In the genomic region with DNA sequence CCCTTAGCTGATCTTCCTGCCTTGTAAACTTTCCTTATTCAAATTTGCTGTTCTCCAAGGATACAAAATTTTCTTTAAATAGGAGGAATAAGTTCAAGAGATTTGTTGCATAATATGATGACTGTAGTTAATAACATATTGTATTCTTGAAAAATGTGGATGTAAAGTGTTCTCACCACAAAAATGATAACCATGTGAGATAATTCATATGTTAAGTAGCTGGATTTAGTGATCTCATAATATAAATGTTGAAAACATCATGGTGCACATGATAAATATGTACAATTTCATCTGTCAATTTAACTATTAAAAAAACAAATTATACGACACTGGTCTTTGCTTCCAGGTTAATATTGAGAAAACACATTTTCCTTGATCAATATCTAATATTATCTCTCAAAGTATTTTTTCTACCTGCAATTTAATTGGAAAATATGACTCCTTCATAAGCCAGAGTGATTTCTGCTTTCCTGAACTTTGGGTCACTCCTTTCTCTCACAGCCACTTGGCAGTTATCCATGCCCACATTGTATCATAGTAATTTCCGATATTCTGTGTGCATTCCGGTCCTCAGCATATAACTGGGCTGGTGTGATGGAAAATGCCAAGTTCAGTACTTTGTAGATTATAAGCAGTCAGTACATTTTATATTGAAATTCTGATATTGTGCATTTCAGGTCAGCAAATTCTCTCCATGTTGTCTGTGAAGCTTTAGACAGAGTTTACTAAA, we compare ENCODE assay signal across 17 cellular contexts.
A peak's percentile ranks its signal among the peaks of the same experiment; 100 is the strongest.
DNase-seq lines count a peak whose midpoint lies in the region; ATAC-seq and TF ChIP-seq lines count a peak whose summit lies in the region.
"Had no signal": no experiment of that assay in that cellular context is flagged by ENCODE, and none has a peak within 500 bp of the region (broad histone marks: within the 10 kb centered on the region; RNA-seq: fewer than 3 reads in every experiment).

No MANE protein-coding gene starts in this region.

- peak; percentile 48 for DNase-seq in HCEC 1CT
- DNase-seq in astrocyte of the hippocampus (ENCODE audit: low read depth, low spot score): peak; percentile 28
- peak; percentile 12 for DNase-seq in fibroblast of villous mesenchyme (ENCODE audit: low read depth)
- peak; percentile 21 for DNase-seq in retinal pigment epithelial cell (ENCODE audit: low read depth)
- DNase-seq in stimulated activated CD8-positive, alpha-beta memory T cell treated with anti-CD3 and anti-CD28 coated beads, Interleukin-4, amount 100 ng/mL, for 48 hours: no peak
- DNase-seq in UCSD-AML1 (lab: John Stamatoyannopoulos, UW; ENCODE audit: unreplicated experiment): no peak
- DNase-seq: ACHN, AML-193, DMS 273 treated with DMSO at 0.1 percent for 48 hours, H7, MV-4-11, NCI-H1417, NCI-H187 treated with DMSO at 0.1 percent for 48 hours, NCI-H446, NCI-H774 had no signal

- no peak overlapping the region for H3K4me3 ChIP-seq in fibroblast of villous mesenchyme (ENCODE audit: low read depth, low read length)
- no peak overlapping the region for H3K4me3 ChIP-seq in retinal pigment epithelial cell (ENCODE audit: low read length)
- H3K4me3 ChIP-seq: SK-N-MC had no signal

- no peak for ATAC-seq in HG02852 (IDR thresholded peaks at IDR 0.05; ENCODE audit: unreplicated experiment)

- no peak for TF ChIP-seq CTCF in fibroblast of villous mesenchyme (IDR thresholded peaks at IDR 0.05; ENCODE audit: insufficient read depth, low read depth, low read length)
- no peak for TF ChIP-seq CTCF in retinal pigment epithelial cell (conservative IDR thresholded peaks at IDR 0.05; ENCODE audit: low read depth, low read length)

Comparison
In these comparisons a context has a peak if more than half of its experiments do, and no peak if none do; other contexts are left out.
1. DNase-seq: peak in HCEC 1CT (single experiment), astrocyte of the hippocampus (single experiment), fibroblast of villous mesenchyme (single experiment) and retinal pigment epithelial cell (single experiment); none in stimulated activated CD8-positive, alpha-beta memory T cell treated with anti-CD3 and anti-CD28 coated beads, Interleukin-4, amount 100 ng/mL, for 48 hours (single experiment) and UCSD-AML1 (single experiment).